ENCODE assay signal across 14 cellular contexts in the genomic region with DNA sequence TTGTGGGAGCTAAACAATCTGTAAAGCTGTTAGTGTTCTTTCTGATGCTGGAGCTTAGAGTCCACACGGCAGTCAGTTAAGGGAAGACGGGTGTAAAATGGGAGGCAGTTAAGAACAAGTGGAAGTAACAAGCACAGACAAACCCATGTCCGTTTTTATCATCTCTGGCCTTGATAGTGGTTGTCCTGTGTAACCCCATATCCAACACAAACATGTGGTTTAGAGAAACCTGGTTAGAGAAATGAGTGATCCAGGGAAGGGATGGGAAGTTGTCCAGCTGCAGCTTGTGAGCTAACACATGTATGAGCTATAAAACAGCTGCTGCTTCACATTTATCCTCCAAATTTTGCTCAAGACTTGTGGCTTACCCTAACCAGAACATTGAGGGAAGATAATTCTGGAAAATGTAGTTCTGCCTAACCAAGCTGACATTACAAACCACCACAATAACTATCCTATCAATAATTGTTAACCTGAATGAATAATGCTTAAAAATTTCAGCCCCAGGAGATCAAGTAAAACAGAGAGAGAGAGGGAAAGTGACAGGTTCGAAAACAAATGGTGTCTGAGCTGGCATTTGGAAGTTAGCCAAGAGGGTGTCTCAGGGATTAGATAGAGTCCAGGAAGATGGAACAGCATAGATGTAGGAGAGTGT. TPM values are rescaled to one million over a fixed set of nuclear protein-coding genes. Genes with fewer than 3 reads are reported as not detected.
DNase-seq lines count a peak whose midpoint lies in the region; ATAC-seq, FAIRE-seq and TF ChIP-seq lines count a peak whose summit lies in the region.
"Had no signal": no experiment of that assay in that cellular context is flagged by ENCODE, and none has a peak within 500 bp of the region (broad histone marks: within the 10 kb centered on the region; RNA-seq: fewer than 3 reads in every experiment).

No MANE protein-coding gene starts in this region.

- 7% methylated on average over 4 of the region's 4 CpGs for WGBS in K562 (ENCODE audit: insufficient coverage, low coverage, missing lambda C conversion rate)

- H3K4me3 ChIP-seq in MG63 (no peak overlapping the region), K562 (no peak overlapping the region)

- peak overlapping the region in 9 of 10 donors; percentile 1 to 78 (median 11) for H3K27ac Mint-ChIP-seq in naive thymus-derived CD8-positive, alpha-beta T cell
- H3K27ac Mint-ChIP-seq: WTC11 had no signal

- H3K4me1 ChIP-seq in K562 (replicated peaks in 1 of 2; ENCODE audit: control insufficient read depth in 2 of 2, insufficient read depth in 2 of 2, low read length in 2 of 2): peaks cover 7 to 29% of the 10 kb centered on the region in 2 experiments; a peak in 4 of 5 replicates

- H3K36me3 Mint-ChIP-seq in naive thymus-derived CD8-positive, alpha-beta T cell: peaks cover 5 to 64% (median 38%) of the 10 kb centered on the region in 3 donors

- H3K9me1 ChIP-seq in K562 (ENCODE audit: control insufficient read depth, insufficient read depth, low read length): no peaks in the 10 kb centered on the region

- H3K4me2 ChIP-seq in K562 (ENCODE audit: insufficient read depth, low read length): peak overlapping the region; percentile 27

- TF ChIP-seq RAD21 in K562 (CRISPR knock-in tag; conservative IDR thresholded peaks at IDR 0.05 in 1 of 2, IDR thresholded peaks at IDR 0.05 in 1 of 2): no peak

- DNase-seq in EH (ENCODE audit: low read depth) (peak; percentile 14), MG63 (peak; percentile 16), K562 (ENCODE audit: extremely low read depth in 1 of 4, low spot score in 3 of 4) (peak in 3 of 4 experiments; percentile 31 to 79 (median 63)), GOT3 (lab: John Stamatoyannopoulos, UW) (no peak)
- no peak for DNase-seq in naive thymus-derived CD8-positive, alpha-beta T cell
- no peak for DNase-seq in effector CD4-positive, alpha-beta T cell
- DNase-seq in activated CD4-positive, alpha-beta T cell treated with anti-CD3 and anti-CD28 coated beads for 48 hours: no peak
- DNase-seq: activated naive CD4-positive, alpha-beta T cell treated with Interleukin-2 at 50 U/mL for 16 hours; effector memory CD8-positive, alpha-beta T cell; retina had no signal

- no peak for TF ChIP-seq EP300 in K562 (IDR thresholded peaks at IDR 0.05; ENCODE audit: low read length)

- no peak overlapping the region for H3K4me3 Mint-ChIP-seq in naive thymus-derived CD8-positive, alpha-beta T cell
- H3K4me3 Mint-ChIP-seq: effector memory CD8-positive, alpha-beta T cell; WTC11 had no signal

- TF ChIP-seq CTCF in K562 (IDR thresholded peaks at IDR 0.05 in 2 of 3, conservative IDR thresholded peaks at IDR 0.05 in 1 of 3; ENCODE audit: insufficient read depth in 2 of 3, low read depth in 1 of 3, low read length in 3 of 3): no peak

- peaks cover 61% of the 10 kb centered on the region for H3K36me3 ChIP-seq in MG63
- H3K36me3 ChIP-seq in K562 (ENCODE audit: control insufficient read depth, insufficient read depth, low read length): peaks cover 52% of the 10 kb centered on the region

- H3K9me3 ChIP-seq in MG63 (no peaks in the 10 kb centered on the region), K562 (replicated peaks; ENCODE audit: control insufficient read depth, insufficient read depth, low read depth, low read length) (no peaks in the 10 kb centered on the region)

- H3K27ac ChIP-seq in K562 (ENCODE audit: extremely low read depth, low read depth, low read length): peak overlapping the region; percentile 59

- H3K4me1 Mint-ChIP-seq in naive thymus-derived CD8-positive, alpha-beta T cell: peaks cover 5 to 27% (median 20%) of the 10 kb centered on the region in 4 donors
- H3K4me1 Mint-ChIP-seq: WTC11 had no signal

- peak; percentile 69 for ATAC-seq in K562
- no peak for ATAC-seq in naive thymus-derived CD8-positive, alpha-beta T cell
- ATAC-seq in HG03442 (IDR thresholded peaks at IDR 0.05; ENCODE audit: unreplicated experiment): no peak
- ATAC-seq: effector memory CD8-positive, alpha-beta T cell; WTC11 had no signal

- BruUV-seq in K562 (replicated peaks; lab: Mats Ljungman, UMichigan): no TSS peak

- intact Hi-C loops in K562 (cut with micrococcal nuclease): no loop called here

- FAIRE-seq in K562 (lab: Jason Lieb, UNC): peak; percentile 65
- FAIRE-seq: H1 had no signal

- H3K27me3 ChIP-seq in MG63 (no peaks in the 10 kb centered on the region), K562 (ENCODE audit: control insufficient read depth in 2 of 2, insufficient read depth in 2 of 2, low read length in 2 of 2) (no peaks in the 10 kb centered on the region)

- H3K27me3 Mint-ChIP-seq in naive thymus-derived CD8-positive, alpha-beta T cell: no peaks in the 10 kb centered on the region
- H3K27me3 Mint-ChIP-seq: effector memory CD8-positive, alpha-beta T cell had no signal

- H3K79me2 ChIP-seq in K562 (ENCODE audit: control insufficient read depth, insufficient read depth, low read length): peaks cover 6% of the 10 kb centered on the region; the same call in 1 of the 3 replicates

- no peak overlapping the region for H3K9ac ChIP-seq in K562 (ENCODE audit: insufficient read depth in 1 of 2, low read depth in 2 of 2, low read length in 2 of 2)

- no peaks in the 10 kb centered on the region for H3K9me3 Mint-ChIP-seq in naive thymus-derived CD8-positive, alpha-beta T cell
- H3K9me3 Mint-ChIP-seq: effector memory CD8-positive, alpha-beta T cell; WTC11 had no signal

- POLR2A ChIA-PET in K562 (lab: Yijun Ruan, JAX): interaction anchor here (0.6 to 3.7 kb wide), 9 partner anchors 9 to 849 kb away, joined by 3 to 30 read pairs (median 3); a partner anchor contains a TSS
- POLR2A ChIA-PET in naive thymus-derived CD8-positive, alpha-beta T cell (lab: Charles Lee): interaction anchor here (1.0 to 2.4 kb wide), 3 partner anchors 9 to 13 kb away, joined by 3 to 8 read pairs (median 3); no protein-coding TSS in a partner anchor

- H2AFZ ChIP-seq in K562 (ENCODE audit: low read depth, low read length): no peak overlapping the region

- H4K20me1 ChIP-seq in K562 (replicated peaks; ENCODE audit: control insufficient read depth, insufficient read depth, low read length): no peaks in the 10 kb centered on the region

- TF ChIP-seq POLR2A in K562 (conservative IDR thresholded peaks at IDR 0.05): peak; percentile 60

- in situ Hi-C loops in K562 (cut with MboI): no loop called here

- CTCF ChIA-PET in K562 (lab: Yijun Ruan, JAX; ENCODE audit: low intra/inter-chr PET ratio): no interaction called here

RNA-seq across cellular contexts. Expression of a gene that starts 10.6 kb away (rescaled TPM):
- total RNA-seq in MG63 (2014; rRNA removed; shearing (Covaris generic); ENCODE audit: low replicate concordance): 0.26 and 1.4 TPM in 2 replicates
- 2.9 and 9.0 TPM in 2 replicates for total RNA-seq in K562 (2011; cell fraction: chromatin; rRNA removed; ENCODE audit: low replicate concordance)
- total RNA-seq in K562 (2011; cell fraction: nucleolus; rRNA removed): 1.2 and 3.2 TPM in 2 replicates
- 4.1 and 4.7 TPM in 2 replicates for total RNA-seq in K562 (2011; cell fraction: nucleoplasm; rRNA removed)
- total RNA-seq in K562 (2014; rRNA removed) (0.45 and 0.65 TPM in 2 replicates), K562 (2014; rRNA removed; fragmentation: Illumina TruSeq; extraction: Trizol) (0.99 and 1.1 TPM in 2 replicates), K562 (2015; rRNA removed; fragmentation: Illumina TruSeq; extraction: Trizol) (0.90 and 1.3 TPM in 2 replicates), K562 (2021) (0.72 and 1.2 TPM in 2 replicates)
- polyA plus RNA-seq in K562 (2011; rRNA removed) (2.7 and 4.2 TPM in 2 replicates), K562 (2014; fragmentation: Illumina TruSeq; extraction: Trizol) (1.7 and 1.9 TPM in 2 replicates), K562 (2014; fragmentation: Nextera tagmentation; extraction: Ambion mirVana) (under 1 TPM; 0.48 to 0.76 TPM), K562 (2014; rRNA removed) (1.3 and 1.8 TPM in 2 replicates)
- 0.91 and 2.6 TPM in 2 replicates for polyA plus RNA-seq in K562 (2011; cell fraction: cytosol; rRNA removed)
- polyA plus RNA-seq in K562 (2011; cell fraction: nucleus; rRNA removed): 14.7 and 27.0 TPM in 2 replicates
- polyA plus RNA-seq in K562 (2012): 0.95 and 2.6 TPM in 2 replicates
- 1.2 and 3.8 TPM in 2 replicates for polyA minus RNA-seq in K562 (2011; rRNA and poly(A)+ RNA removed)
- 1.0 TPM in 1 of 2 replicates, not detected in the other for polyA minus RNA-seq in K562 (2011; cell fraction: cytosol; rRNA and poly(A)+ RNA removed)
- polyA minus RNA-seq in K562 (2011; cell fraction: nucleus; rRNA and poly(A)+ RNA removed): 2.3 and 4.9 TPM in 2 replicates
- total RNA-seq in naive thymus-derived CD8-positive, alpha-beta T cell: 10 to 100 TPM; 58.1 to 59.7 TPM
- 100 to 1,000 TPM; 159 to 250 (median 243) TPM for polyA plus RNA-seq in naive thymus-derived CD8-positive, alpha-beta T cell

RNA-seq across cellular contexts. Expression of a gene that starts 13.9 kb away (rescaled TPM):
- 440 and 880 TPM in 2 replicates for total RNA-seq in MG63 (2014; rRNA removed; shearing (Covaris generic); ENCODE audit: low replicate concordance)
- total RNA-seq in K562 (2011; cell fraction: chromatin; rRNA removed; ENCODE audit: low replicate concordance): 30.9 and 50.4 TPM in 2 replicates
- total RNA-seq in K562 (2011; cell fraction: nucleolus; rRNA removed): 36.7 and 51.9 TPM in 2 replicates
- 51.1 and 70.5 TPM in 2 replicates for total RNA-seq in K562 (2011; cell fraction: nucleoplasm; rRNA removed)
- total RNA-seq in K562 (2014; rRNA removed) (727 and 890 TPM in 2 replicates), K562 (2014; rRNA removed; fragmentation: Illumina TruSeq; extraction: Trizol) (1,061 and 1,110 TPM in 2 replicates), K562 (2015; rRNA removed; fragmentation: Illumina TruSeq; extraction: Trizol) (1,044 and 1,100 TPM in 2 replicates), K562 (2021) (651 and 736 TPM in 2 replicates)
- polyA plus RNA-seq in K562 (2011; rRNA removed) (1,020 and 1,271 TPM in 2 replicates), K562 (2014; fragmentation: Illumina TruSeq; extraction: Trizol) (896 and 1,028 TPM in 2 replicates), K562 (2014; fragmentation: Nextera tagmentation; extraction: Ambion mirVana) (1,000 to 10,000 TPM; 2,499 to 2,735 TPM), K562 (2014; rRNA removed) (1,033 and 1,042 TPM in 2 replicates)
- 438 and 690 TPM in 2 replicates for polyA plus RNA-seq in K562 (2011; cell fraction: cytosol; rRNA removed)
- 132 and 238 TPM in 2 replicates for polyA plus RNA-seq in K562 (2011; cell fraction: nucleus; rRNA removed)
- 643 and 784 TPM in 2 replicates for polyA plus RNA-seq in K562 (2012)
- 658 and 670 TPM in 2 replicates for polyA minus RNA-seq in K562 (2011; rRNA and poly(A)+ RNA removed)
- 238 and 250 TPM in 2 replicates for polyA minus RNA-seq in K562 (2011; cell fraction: cytosol; rRNA and poly(A)+ RNA removed)
- polyA minus RNA-seq in K562 (2011; cell fraction: nucleus; rRNA and poly(A)+ RNA removed): 15.9 and 51.3 TPM in 2 replicates
- total RNA-seq in naive thymus-derived CD8-positive, alpha-beta T cell: 100 to 1,000 TPM; 105 to 115 TPM
- 100 to 1,000 TPM; 411 to 437 (median 416) TPM for polyA plus RNA-seq in naive thymus-derived CD8-positive, alpha-beta T cell

RNA-seq across cellular contexts. Expression of a gene that starts 14.1 kb away (rescaled TPM):
- total RNA-seq in MG63 (2014; rRNA removed; shearing (Covaris generic); ENCODE audit: low replicate concordance): 93.2 and 154 TPM in 2 replicates
- total RNA-seq in K562 (2011; cell fraction: chromatin; rRNA removed; ENCODE audit: low replicate concordance): 55.5 and 146 TPM in 2 replicates
- 105 and 113 TPM in 2 replicates for total RNA-seq in K562 (2011; cell fraction: nucleolus; rRNA removed)
- total RNA-seq in K562 (2011; cell fraction: nucleoplasm; rRNA removed): 67.2 and 95.3 TPM in 2 replicates
- total RNA-seq in K562 (2014; rRNA removed) (68.1 and 89.8 TPM in 2 replicates), K562 (2014; rRNA removed; fragmentation: Illumina TruSeq; extraction: Trizol) (72.4 and 78.5 TPM in 2 replicates), K562 (2015; rRNA removed; fragmentation: Illumina TruSeq; extraction: Trizol) (74.2 and 75.3 TPM in 2 replicates), K562 (2021) (92.3 and 94.4 TPM in 2 replicates)
- polyA plus RNA-seq in K562 (2011; rRNA removed) (160 and 174 TPM in 2 replicates), K562 (2014; fragmentation: Illumina TruSeq; extraction: Trizol) (101 and 116 TPM in 2 replicates), K562 (2014; fragmentation: Nextera tagmentation; extraction: Ambion mirVana) (10 to 100 TPM; 20.6 to 31.0 TPM), K562 (2014; rRNA removed) (68.3 and 76.3 TPM in 2 replicates)
- 141 and 162 TPM in 2 replicates for polyA plus RNA-seq in K562 (2011; cell fraction: cytosol; rRNA removed)
- polyA plus RNA-seq in K562 (2011; cell fraction: nucleus; rRNA removed): 336 and 420 TPM in 2 replicates
- 49.8 and 86.5 TPM in 2 replicates for polyA plus RNA-seq in K562 (2012)
- polyA minus RNA-seq in K562 (2011; rRNA and poly(A)+ RNA removed): 97.4 and 135 TPM in 2 replicates
- polyA minus RNA-seq in K562 (2011; cell fraction: cytosol; rRNA and poly(A)+ RNA removed): 54.2 and 76.3 TPM in 2 replicates
- polyA minus RNA-seq in K562 (2011; cell fraction: nucleus; rRNA and poly(A)+ RNA removed): 42.7 and 50.2 TPM in 2 replicates
- total RNA-seq in naive thymus-derived CD8-positive, alpha-beta T cell: 10 to 100 TPM; 35.4 to 35.9 TPM
- 10 to 100 TPM; 36.9 to 44.6 (median 43.9) TPM for polyA plus RNA-seq in naive thymus-derived CD8-positive, alpha-beta T cell

RNA-seq across cellular contexts. Expression of a gene that starts 35.6 kb away (rescaled TPM):
- not detected in 2 replicates for total RNA-seq in MG63 (2014; rRNA removed; shearing (Covaris generic); ENCODE audit: low replicate concordance)
- 2.1 and 4.5 TPM in 2 replicates for total RNA-seq in K562 (2011; cell fraction: chromatin; rRNA removed; ENCODE audit: low replicate concordance)
- 1.3 and 1.5 TPM in 2 replicates for total RNA-seq in K562 (2011; cell fraction: nucleolus; rRNA removed)
- total RNA-seq in K562 (2011; cell fraction: nucleoplasm; rRNA removed): 0.81 and 1.2 TPM in 2 replicates
- total RNA-seq in K562 (2014; rRNA removed) (0.12 and 0.27 TPM in 2 replicates), K562 (2014; rRNA removed; fragmentation: Illumina TruSeq; extraction: Trizol) (0.15 and 0.54 TPM in 2 replicates), K562 (2015; rRNA removed; fragmentation: Illumina TruSeq; extraction: Trizol) (0.08 and 0.11 TPM in 2 replicates), K562 (2021) (0.22 and 0.25 TPM in 2 replicates)
- polyA plus RNA-seq in K562 (2011; rRNA removed) (0.22 and 1.7 TPM in 2 replicates), K562 (2014; fragmentation: Illumina TruSeq; extraction: Trizol) (0.34 and 0.39 TPM in 2 replicates), K562 (2014; fragmentation: Nextera tagmentation; extraction: Ambion mirVana) (under 1 TPM; 0.10 to 0.17 TPM), K562 (2014; rRNA removed) (0.30 and 0.34 TPM in 2 replicates)
- 0.10 and 0.83 TPM in 2 replicates for polyA plus RNA-seq in K562 (2011; cell fraction: cytosol; rRNA removed)
- 3.2 and 11.8 TPM in 2 replicates for polyA plus RNA-seq in K562 (2011; cell fraction: nucleus; rRNA removed)
- 0.22 and 1.4 TPM in 2 replicates for polyA plus RNA-seq in K562 (2012)
- 1.0 TPM in 1 of 2 replicates, not detected in the other for polyA minus RNA-seq in K562 (2011; rRNA and poly(A)+ RNA removed)
- not detected in 2 replicates for polyA minus RNA-seq in K562 (2011; cell fraction: cytosol; rRNA and poly(A)+ RNA removed)
- polyA minus RNA-seq in K562 (2011; cell fraction: nucleus; rRNA and poly(A)+ RNA removed): 0.40 and 3.2 TPM in 2 replicates
- 1 to 10 TPM; 9.0 to 9.2 TPM for total RNA-seq in naive thymus-derived CD8-positive, alpha-beta T cell
- polyA plus RNA-seq in naive thymus-derived CD8-positive, alpha-beta T cell: 1 to 10 TPM in 1 of 3 donors, under 1 TPM in 2; 0.18 to 1.2 (median 0.51) TPM

RNA-seq across cellular contexts. Expression of a gene that starts 40.3 kb away (rescaled TPM):
- total RNA-seq in MG63 (2014; rRNA removed; shearing (Covaris generic); ENCODE audit: low replicate concordance): not detected in 2 replicates
- total RNA-seq in K562 (2011; cell fraction: chromatin; rRNA removed; ENCODE audit: low replicate concordance): not detected in 2 replicates
- not detected in 2 replicates for total RNA-seq in K562 (2011; cell fraction: nucleolus; rRNA removed)
- not detected in 2 replicates for total RNA-seq in K562 (2011; cell fraction: nucleoplasm; rRNA removed)
- total RNA-seq in K562 (2014; rRNA removed) (0.08 TPM in 1 of 2 replicates, not detected in the other), K562 (2014; rRNA removed; fragmentation: Illumina TruSeq; extraction: Trizol) (0.26 TPM in 1 of 2 replicates, not detected in the other), K562 (2015; rRNA removed; fragmentation: Illumina TruSeq; extraction: Trizol) (0.19 and 0.33 TPM in 2 replicates), K562 (2021) (not detected in 2 replicates)
- polyA plus RNA-seq in K562 (2011; rRNA removed) (0.13 and 0.19 TPM in 2 replicates), K562 (2014; fragmentation: Illumina TruSeq; extraction: Trizol) (0.12 TPM in 2 replicates), K562 (2014; fragmentation: Nextera tagmentation; extraction: Ambion mirVana) (under 1 TPM; 0.20 to 0.35 TPM), K562 (2014; rRNA removed) (0.09 TPM in 1 of 2 replicates, not detected in the other)
- 0.04 and 0.09 TPM in 2 replicates for polyA plus RNA-seq in K562 (2011; cell fraction: cytosol; rRNA removed)
- 0.18 TPM in 1 of 2 replicates, not detected in the other for polyA plus RNA-seq in K562 (2011; cell fraction: nucleus; rRNA removed)
- 0.43 and 0.48 TPM in 2 replicates for polyA plus RNA-seq in K562 (2012)
- 0.35 TPM in 1 of 2 replicates, not detected in the other for polyA minus RNA-seq in K562 (2011; rRNA and poly(A)+ RNA removed)
- polyA minus RNA-seq in K562 (2011; cell fraction: cytosol; rRNA and poly(A)+ RNA removed): not detected in 2 replicates
- polyA minus RNA-seq in K562 (2011; cell fraction: nucleus; rRNA and poly(A)+ RNA removed): not detected in 2 replicates
- total RNA-seq in naive thymus-derived CD8-positive, alpha-beta T cell: under 1 TPM in 1 of 2 experiments, not detected in 1; 0.62 TPM
- not detected for polyA plus RNA-seq in naive thymus-derived CD8-positive, alpha-beta T cell
- total RNA-seq: H1, kidney epithelial cell had no signal

Comparison
In these comparisons a context has a peak if more than half of its experiments do, and no peak if none do; other contexts are left out.
1. DNase-seq: peak in EH (single experiment), MG63 (single experiment) and K562 (3 of 4); none in naive thymus-derived CD8-positive, alpha-beta T cell (0 of 10), GOT3 (single experiment), effector CD4-positive, alpha-beta T cell (single experiment) and activated CD4-positive, alpha-beta T cell treated with anti-CD3 and anti-CD28 coated beads for 48 hours (single experiment).
2. RNA of a gene that starts 10.6 kb away (total RNA-seq): 58.1 to 59.7 TPM in naive thymus-derived CD8-positive, alpha-beta T cell; 0.45 to 9.0 TPM in K562 and 0.26 to 1.4 TPM in MG63; every median in the first group is over 4 times any median in the second.